In the genomic region with DNA sequence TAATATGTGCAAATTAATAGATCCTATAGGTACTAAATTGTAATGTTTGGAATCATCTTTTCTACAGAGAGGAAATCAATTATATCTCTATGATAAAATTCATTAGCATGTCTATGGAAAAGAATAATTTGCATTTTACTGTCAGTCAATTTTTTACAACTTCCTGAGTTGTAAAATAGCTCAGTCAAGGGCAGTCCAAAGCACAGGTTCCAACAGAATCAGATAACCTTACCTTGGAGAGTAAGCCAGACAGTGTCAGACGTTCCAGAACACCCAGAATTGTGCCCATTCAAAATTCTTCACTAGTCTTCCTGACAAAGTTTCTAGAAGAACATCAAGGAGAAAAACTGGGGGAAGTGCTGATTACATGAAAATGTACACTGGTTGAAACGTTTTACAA, we compare ENCODE assay signal across 20 cellular contexts.
"Had no signal": no experiment of that assay in that cellular context is flagged by ENCODE, and none has a peak within 500 bp of the region (broad histone marks: within the 10 kb centered on the region; RNA-seq: fewer than 3 reads in every experiment).

No MANE protein-coding gene starts in this region.

- H3K36me3 ChIP-seq: SJSA1 had no signal

- H3K4me1 Mint-ChIP-seq: IgD-negative memory B cell had no signal

- H3K36me3 Mint-ChIP-seq: IgD-negative memory B cell had no signal

- FAIRE-seq: HepG2 had no signal

- H3K4me3 Mint-ChIP-seq: IgD-negative memory B cell had no signal

- DNase-seq: KBM-7, MM.1S, NCI-H1092 treated with DMSO at 0.1 percent for 48 hours, NCI-H1436, NCI-H187, NCI-H2029, NCI-H2081 treated with DMSO at 0.1 percent for 48 hours, NCI-H2171, NCI-H345, NCI-H446 treated with DMSO at 0.1 percent for 48 hours, NCI-H510A treated with DMSO at 0.1 percent for 48 hours, NCI-H69, NCI-H774, Right ventricle myocardium superior, RPMI8226, SIG-M5 had no signal

- ATAC-seq: HepG2 had no signal

- H3K4me1 ChIP-seq: SJSA1 had no signal

- H3K9me3 ChIP-seq: SJSA1 had no signal

- H3K27me3 ChIP-seq: SJSA1 had no signal

- H3K27ac ChIP-seq: SJSA1, SK-N-MC had no signal

- H3K4me3 ChIP-seq: SJSA1, SK-N-MC had no signal

- H3K27ac Mint-ChIP-seq: IgD-negative memory B cell had no signal
